30 cellular contexts compared by ENCODE assay signal in genomic region chr3:187899246-187899645, GRCh38.
"Had no signal": no experiment of that assay in that cellular context is flagged by ENCODE, and none has a peak within 500 bp of the region (broad histone marks: within the 10 kb centered on the region; RNA-seq: fewer than 3 reads in every experiment).

No MANE protein-coding gene starts in this region.

- H3K27ac ChIP-seq: left lung, lower lobe of right lung, pancreas, prostate gland, skin epidermis, stomach, testis, thyroid gland, transverse colon, upper lobe of left lung, vagina had no signal

- H3K27ac Mint-ChIP-seq: immature natural killer cell; naive thymus-derived CD8-positive, alpha-beta T cell; nephron; stimulated activated naive B cell treated with anti-CD40 and anti-IgM and Interleukin-4, amounts not matched to agents 10 μg/mL and 1 μg/mL and 100 μg/mL, for 72 hours had no signal

- H3K4me1 Mint-ChIP-seq: neural crest cell had no signal

- H3K9me3 ChIP-seq: left lung, lower lobe of right lung, pancreas, prostate gland, stomach, testis, thyroid gland, transverse colon, upper lobe of left lung, vagina had no signal

- H3K36me3 Mint-ChIP-seq: immature natural killer cell; naive thymus-derived CD8-positive, alpha-beta T cell; stimulated activated naive B cell treated with anti-CD40 and anti-IgM and Interleukin-4, amounts not matched to agents 10 μg/mL and 1 μg/mL and 100 μg/mL, for 72 hours had no signal

- H3K4me3 Mint-ChIP-seq: immature natural killer cell; naive thymus-derived CD8-positive, alpha-beta T cell; nephron; neural crest cell; stimulated activated naive B cell treated with anti-CD40 and anti-IgM and Interleukin-4, amounts not matched to agents 10 μg/mL and 1 μg/mL and 100 μg/mL, for 72 hours had no signal

- H3K4me1 ChIP-seq: left lung, lower lobe of right lung, pancreas, prostate gland, stomach, testis, thyroid gland, transverse colon, upper lobe of left lung, vagina had no signal

- DNase-seq: immature natural killer cell; kidney; left colon; left lung; lower lobe of right lung; mammary epithelial cell; mesenchymal stem cell; naive thymus-derived CD8-positive, alpha-beta T cell; nucleus accumbens; pancreas; posterior cingulate gyrus; retina; right cardiac atrium; stimulated activated CD4-positive, alpha-beta T cell treated with anti-CD3 and anti-CD28 coated beads, Interleukin-12 subunit alpha, Interleukin-12 subunit beta, amount 100 ng/mL, for 4 hours; stimulated activated CD4-positive, alpha-beta T cell treated with anti-CD3 and anti-CD28 coated beads, Interleukin-15, amount 100 ng/mL, for 24 hours; stimulated activated CD4-positive, alpha-beta T cell treated with anti-CD3 and anti-CD28 coated beads, Interleukin-2, amount 100 ng/mL, for 24 hours; stimulated activated CD4-positive, alpha-beta T cell treated with anti-CD3 and anti-CD28 coated beads, Interleukin-4, amount 100 ng/mL, for 1 hour; stimulated activated naive B cell treated with anti-CD40 and anti-IgM and Interleukin-4, amounts not matched to agents 10 μg/mL and 1 μg/mL and 100 μg/mL, for 72 hours; stimulated activated naive CD8-positive, alpha-beta T cell treated with anti-CD3 and anti-CD28 coated beads, Interleukin-15, Interleukin-2, amounts not matched to agents 100 U/mL and 50 U/mL, for 24 hours; stomach; testis; thyroid gland; transverse colon; upper lobe of left lung had no signal

- ATAC-seq: left colon; left lung; lower lobe of right lung; naive thymus-derived CD8-positive, alpha-beta T cell; pancreas; right cardiac atrium; sciatic nerve; stimulated activated naive B cell treated with anti-CD40 and anti-IgM and Interleukin-4, amounts not matched to agents 10 μg/mL and 1 μg/mL and 100 μg/mL, for 72 hours; stimulated activated naive CD8-positive, alpha-beta T cell treated with anti-CD3 and anti-CD28 coated beads, Interleukin-15, Interleukin-2, amounts not matched to agents 100 U/mL and 50 U/mL, for 24 hours had no signal

- H3K4me3 ChIP-seq: left lung, lower lobe of right lung, pancreas, prostate gland, skin epidermis, stomach, testis, thyroid gland, transverse colon, upper lobe of left lung, vagina had no signal

- H3K9me3 Mint-ChIP-seq: immature natural killer cell; naive thymus-derived CD8-positive, alpha-beta T cell; nephron; neural crest cell had no signal

- H3K27me3 ChIP-seq: left lung, pancreas, stomach, testis, thyroid gland, transverse colon, upper lobe of left lung, vagina had no signal

- H3K36me3 ChIP-seq: left lung, lower lobe of right lung, pancreas, prostate gland, stomach, thyroid gland, transverse colon, upper lobe of left lung, vagina had no signal
